ENCODE assay signal across 8 cellular contexts in genomic region chr3:23916886-23917815, GRCh38. TPM values are rescaled to one million over a fixed set of nuclear protein-coding genes. Genes with fewer than 3 reads are reported as not detected.
A peak's percentile ranks its signal among the peaks of the same experiment; 100 is the strongest.
DNase-seq lines count a peak whose midpoint lies in the region; ATAC-seq and TF ChIP-seq lines count a peak whose summit lies in the region.

Gene NKIRAS1 (minus strand): TSS chr3:23916990. CDS start chr3:23910904, 6,086 bp downstream.
Gene RPL15 (plus strand): TSS chr3:23917132. CDS start chr3:23917860, 728 bp downstream.

- DNase-seq in AG08395 (ENCODE audit: low spot score) (peak; percentile 98), NCI-H2227 (lab: John Stamatoyannopoulos, UW; ENCODE audit: unreplicated experiment) (peak; percentile 94), WTC11 (ENCODE audit: low spot score) (peak; percentile 97), caudate nucleus (lab: John Stamatoyannopoulos, UW) (peak; percentile 54 to 98 (median 94)), inferior parietal cortex (ENCODE audit: extremely low spot score) (peak; percentile 97)
- DNase-seq in stimulated activated CD4-positive, alpha-beta T cell treated with anti-CD3 and anti-CD28 coated beads, Interleukin-12 subunit alpha, Interleukin-12 subunit beta, amount 100 ng/mL, for 24 hours (ENCODE audit: low read depth in 2 of 2), result peak; percentile 94 to 95

- peaks cover 37% of the 10 kb centered on the region for H3K36me3 Mint-ChIP-seq in WTC11

- POLR2A ChIA-PET in WTC11 (lab: Charles Lee), result interaction anchor here (0.6 to 2.5 kb wide), 29 partner anchors 8 to 874 kb away, joined by 3 to 31 read pairs (median 4); partner anchors contain the start of genes NR1D2 and UBE2E2

- ATAC-seq in GM18873 (IDR thresholded peaks at IDR 0.05; ENCODE audit: low FRiP score, unreplicated experiment) (peak; percentile 96), HG03139 (IDR thresholded peaks at IDR 0.05; ENCODE audit: unreplicated experiment) (peak; percentile 94), WTC11 (peak; percentile 93)

- TF ChIP-seq CTCF in WTC11 (IDR thresholded peaks at IDR 0.05), result peak; percentile 36

- H3K27ac Mint-ChIP-seq in WTC11, result peak within 1 kb of the TSS; percentile 98

- H3K9me3 Mint-ChIP-seq in WTC11, result no peaks in the 10 kb centered on the region

- peaks cover 6% of the 10 kb centered on the region; the same call in 1 of the 2 replicates for H3K27me3 Mint-ChIP-seq in WTC11 (ENCODE audit: low read depth)

- H3K4me1 Mint-ChIP-seq in WTC11, result peaks cover 45% of the 10 kb centered on the region

- CTCF ChIA-PET in WTC11 (lab: Charles Lee), result interaction anchor here (0.6 to 2.2 kb wide), 6 partner anchors 8 to 207 kb away, joined by 3 to 8 read pairs (median 3); no protein-coding TSS in a partner anchor

- peak within 1 kb of the TSS; percentile 99 for H3K4me3 Mint-ChIP-seq in WTC11

- peak within 1 kb of the TSS; percentile 87 for H3K27ac ChIP-seq in caudate nucleus (ENCODE audit: low read depth, low read length)

TF ChIP-seq in WTC11, 78 proteins besides CTCF, POLR2A, EP300 and RAD21 (continues in another document):
- TF ChIP-seq USF2 (CRISPR knock-in tag; IDR thresholded peaks at IDR 0.05) (peak; percentile 61), NFATC4 (CRISPR knock-in tag; IDR thresholded peaks at IDR 0.05) (peak; percentile 80), AFF4 (CRISPR knock-in tag; IDR thresholded peaks at IDR 0.05; ENCODE audit: borderline replicate concordance) (peak; percentile 80; the same call in 1 of the 2 replicates), KAT7 (CRISPR knock-in tag; IDR thresholded peaks at IDR 0.05; ENCODE audit: borderline replicate concordance) (peak; percentile 8; the same call in 1 of the 2 replicates), ZNF138 (CRISPR knock-in tag; conservative IDR thresholded peaks at IDR 0.05) (peak; percentile 77; the same call in 1 of the 2 replicates), FOXK1 (CRISPR knock-in tag; IDR thresholded peaks at IDR 0.05) (peak; percentile 61), CREM (CRISPR knock-in tag; IDR thresholded peaks at IDR 0.05) (peak; percentile 54; the same call in 1 of the 2 replicates), FOXP1 (CRISPR knock-in tag; IDR thresholded peaks at IDR 0.05; ENCODE audit: borderline replicate concordance) (peak; percentile 92), SP1 (CRISPR knock-in tag; conservative IDR thresholded peaks at IDR 0.05) (peak; percentile 87), ZNF532 (CRISPR knock-in tag; IDR thresholded peaks at IDR 0.05; ENCODE audit: borderline replicate concordance) (0 out of 2 replicates have a peak, but pooled peaks have one; percentile 59), EMX1 (CRISPR knock-in tag; IDR thresholded peaks at IDR 0.05) (peak; percentile 93), IRF2 (CRISPR knock-in tag; IDR thresholded peaks at IDR 0.05; ENCODE audit: borderline replicate concordance, low read depth) (no peak), FOXJ3 (CRISPR knock-in tag; IDR thresholded peaks at IDR 0.05; ENCODE audit: borderline replicate concordance) (no peak), ZNF423 (CRISPR knock-in tag; IDR thresholded peaks at IDR 0.05) (no peak), ATF2 (CRISPR knock-in tag; IDR thresholded peaks at IDR 0.05; ENCODE audit: borderline replicate concordance, low read depth) (peak; percentile 57; the same call in 1 of the 2 replicates), NFYB (CRISPR knock-in tag; conservative IDR thresholded peaks at IDR 0.05; ENCODE audit: low read depth) (peak; percentile 29), CDX4 (CRISPR knock-in tag; IDR thresholded peaks at IDR 0.05; ENCODE audit: borderline replicate concordance) (no peak)

RNA-seq across cellular contexts. Expression of gene NKIRAS1, which starts in this region (rescaled TPM):
- 6.6 to 7.3 TPM (median 6.8 TPM) in 3 replicates for total RNA-seq in WTC11 (2021)

RNA-seq across cellular contexts. Expression of gene RPL15, which starts in this region (rescaled TPM):
- 2,428 to 2,870 TPM (median 2,865 TPM) in 3 replicates for total RNA-seq in WTC11 (2021)

Comparison
In these comparisons a context has a peak if more than half of its experiments do, and no peak if none do; other contexts are left out.
1. Peak in every context shown above with its lines: DNase-seq, ATAC-seq and H3K27ac ChIP-seq.